1 cellular context compared by ENCODE assay signal in the genomic region with DNA sequence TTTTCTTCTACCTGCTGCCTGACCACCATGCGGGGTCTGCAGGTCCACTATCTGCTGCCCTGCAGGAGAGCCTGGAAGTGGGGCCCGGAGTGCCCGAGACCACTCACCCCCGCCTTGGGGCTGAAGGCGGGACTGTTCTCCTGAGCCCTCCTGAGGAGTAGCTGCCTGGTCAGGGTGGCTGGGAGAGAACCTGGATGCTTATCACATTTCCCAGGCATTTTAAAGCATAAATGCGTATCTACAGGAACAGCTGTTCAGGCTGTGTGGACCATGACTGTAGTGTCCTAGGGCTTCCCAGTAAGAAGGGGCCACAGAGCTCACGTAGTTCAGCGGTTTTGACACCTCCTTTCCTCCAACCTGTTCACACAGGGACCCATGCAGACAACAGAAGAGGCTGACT.
TF ChIP-seq lines count a peak whose summit lies in the region.

No MANE protein-coding gene starts in this region.

TF ChIP-seq in K562, 482 proteins besides CTCF, POLR2A, EP300 and RAD21 (continued from another document):
- TF ChIP-seq, protein P1, sequence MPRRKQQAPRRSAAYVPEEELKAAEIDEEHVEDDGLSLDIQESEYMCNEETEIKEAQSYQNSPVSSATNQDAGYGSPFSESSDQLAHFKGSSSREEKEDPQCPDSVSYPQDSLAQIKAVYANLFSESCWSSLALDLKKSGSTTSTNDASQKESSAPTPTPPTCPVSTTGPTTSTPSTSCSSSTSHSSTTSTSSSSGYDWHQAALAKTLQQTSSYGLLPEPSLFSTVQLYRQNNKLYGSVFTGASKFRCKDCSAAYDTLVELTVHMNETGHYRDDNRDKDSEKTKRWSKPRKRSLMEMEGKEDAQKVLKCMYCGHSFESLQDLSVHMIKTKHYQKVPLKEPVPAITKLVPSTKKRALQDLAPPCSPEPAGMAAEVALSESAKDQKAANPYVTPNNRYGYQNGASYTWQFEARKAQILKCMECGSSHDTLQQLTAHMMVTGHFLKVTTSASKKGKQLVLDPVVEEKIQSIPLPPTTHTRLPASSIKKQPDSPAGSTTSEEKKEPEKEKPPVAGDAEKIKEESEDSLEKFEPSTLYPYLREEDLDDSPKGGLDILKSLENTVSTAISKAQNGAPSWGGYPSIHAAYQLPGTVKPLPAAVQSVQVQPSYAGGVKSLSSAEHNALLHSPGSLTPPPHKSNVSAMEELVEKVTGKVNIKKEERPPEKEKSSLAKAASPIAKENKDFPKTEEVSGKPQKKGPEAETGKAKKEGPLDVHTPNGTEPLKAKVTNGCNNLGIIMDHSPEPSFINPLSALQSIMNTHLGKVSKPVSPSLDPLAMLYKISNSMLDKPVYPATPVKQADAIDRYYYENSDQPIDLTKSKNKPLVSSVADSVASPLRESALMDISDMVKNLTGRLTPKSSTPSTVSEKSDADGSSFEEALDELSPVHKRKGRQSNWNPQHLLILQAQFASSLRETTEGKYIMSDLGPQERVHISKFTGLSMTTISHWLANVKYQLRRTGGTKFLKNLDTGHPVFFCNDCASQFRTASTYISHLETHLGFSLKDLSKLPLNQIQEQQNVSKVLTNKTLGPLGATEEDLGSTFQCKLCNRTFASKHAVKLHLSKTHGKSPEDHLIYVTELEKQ (CRISPR knock-in tag; IDR thresholded peaks at IDR 0.05): no peak
- TF ChIP-seq HNRNPUL1 (IDR thresholded peaks at IDR 0.05; ENCODE audit: low read length): no peak
- TF ChIP-seq MYNN (IDR thresholded peaks at IDR 0.05): no peak
- no peak for TF ChIP-seq MYNN (CRISPR knock-in tag; IDR thresholded peaks at IDR 0.05)
- TF ChIP-seq POLR2AphosphoS5 (IDR thresholded peaks at IDR 0.05; ENCODE audit: control insufficient read depth, insufficient read depth, low read depth, low read length): peak; percentile 63
- TF ChIP-seq FOXJ2 (tag; IDR thresholded peaks at IDR 0.05): no peak
- no peak for TF ChIP-seq POLR2AphosphoS2 (IDR thresholded peaks at IDR 0.05; ENCODE audit: low read length)
- TF ChIP-seq BMI1 (IDR thresholded peaks at IDR 0.05; ENCODE audit: low read length): no peak
- TF ChIP-seq MTA2 (IDR thresholded peaks at IDR 0.05; ENCODE audit: low read depth): peak; percentile 71
- peak; percentile 26; the same call in 1 of the 2 replicates for TF ChIP-seq CXXC5 (CRISPR knock-in tag; IDR thresholded peaks at IDR 0.05)
- TF ChIP-seq KLF6 (CRISPR knock-in tag; IDR thresholded peaks at IDR 0.05; ENCODE audit: borderline replicate concordance): no peak
- no peak for TF ChIP-seq NFE2L1 (tag; IDR thresholded peaks at IDR 0.05; ENCODE audit: borderline replicate concordance, low read depth)
- no peak for TF ChIP-seq ATF1 (CRISPR knock-in tag; IDR thresholded peaks at IDR 0.05)
- TF ChIP-seq ATF1 (tag; IDR thresholded peaks at IDR 0.05): no peak
- TF ChIP-seq, protein P2, sequence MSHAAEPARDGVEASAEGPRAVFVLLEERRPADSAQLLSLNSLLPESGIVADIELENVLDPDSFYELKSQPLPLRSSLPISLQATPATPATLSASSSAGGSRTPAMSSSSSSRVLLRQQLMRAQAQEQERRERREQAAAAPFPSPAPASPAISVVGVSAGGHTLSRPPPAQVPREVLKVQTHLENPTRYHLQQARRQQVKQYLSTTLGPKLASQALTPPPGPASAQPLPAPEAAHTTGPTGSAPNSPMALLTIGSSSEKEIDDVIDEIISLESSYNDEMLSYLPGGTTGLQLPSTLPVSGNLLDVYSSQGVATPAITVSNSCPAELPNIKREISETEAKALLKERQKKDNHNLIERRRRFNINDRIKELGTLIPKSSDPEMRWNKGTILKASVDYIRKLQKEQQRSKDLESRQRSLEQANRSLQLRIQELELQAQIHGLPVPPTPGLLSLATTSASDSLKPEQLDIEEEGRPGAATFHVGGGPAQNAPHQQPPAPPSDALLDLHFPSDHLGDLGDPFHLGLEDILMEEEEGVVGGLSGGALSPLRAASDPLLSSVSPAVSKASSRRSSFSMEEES (CRISPR knock-in tag; IDR thresholded peaks at IDR 0.05): no peak
- TF ChIP-seq HDAC8 (tag; IDR thresholded peaks at IDR 0.05): no peak
- TF ChIP-seq LCOR (CRISPR knock-in tag; IDR thresholded peaks at IDR 0.05): no peak
- no peak for TF ChIP-seq ZNF408 (CRISPR knock-in tag; IDR thresholded peaks at IDR 0.05; ENCODE audit: low read depth)
- TF ChIP-seq ZFP36 (IDR thresholded peaks at IDR 0.05; ENCODE audit: low read depth, low read length, partially characterized antibody): no peak
- no peak for TF ChIP-seq FIP1L1 (IDR thresholded peaks at IDR 0.05; ENCODE audit: low read depth, low read length, poor library complexity, severe bottlenecking)
- TF ChIP-seq NCOR1 (IDR thresholded peaks at IDR 0.05): peak; percentile 63
- TF ChIP-seq FOSL1 (tag; conservative IDR thresholded peaks at IDR 0.05): 0 out of 2 replicates have a peak, but pooled peaks have one; percentile 28
- no peak for TF ChIP-seq ATF7 (IDR thresholded peaks at IDR 0.05)
- TF ChIP-seq, protein P3, sequence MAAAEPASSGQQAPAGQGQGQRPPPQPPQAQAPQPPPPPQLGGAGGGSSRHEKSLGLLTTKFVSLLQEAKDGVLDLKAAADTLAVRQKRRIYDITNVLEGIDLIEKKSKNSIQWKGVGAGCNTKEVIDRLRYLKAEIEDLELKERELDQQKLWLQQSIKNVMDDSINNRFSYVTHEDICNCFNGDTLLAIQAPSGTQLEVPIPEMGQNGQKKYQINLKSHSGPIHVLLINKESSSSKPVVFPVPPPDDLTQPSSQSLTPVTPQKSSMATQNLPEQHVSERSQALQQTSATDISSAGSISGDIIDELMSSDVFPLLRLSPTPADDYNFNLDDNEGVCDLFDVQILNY (CRISPR knock-in tag; IDR thresholded peaks at IDR 0.05): no peak
- TF ChIP-seq SREBF1 (IDR thresholded peaks at IDR 0.05; ENCODE audit: borderline replicate concordance, low read depth, low read length): no peak
